ENCODE assay signal across 18 cellular contexts in the genomic region with DNA sequence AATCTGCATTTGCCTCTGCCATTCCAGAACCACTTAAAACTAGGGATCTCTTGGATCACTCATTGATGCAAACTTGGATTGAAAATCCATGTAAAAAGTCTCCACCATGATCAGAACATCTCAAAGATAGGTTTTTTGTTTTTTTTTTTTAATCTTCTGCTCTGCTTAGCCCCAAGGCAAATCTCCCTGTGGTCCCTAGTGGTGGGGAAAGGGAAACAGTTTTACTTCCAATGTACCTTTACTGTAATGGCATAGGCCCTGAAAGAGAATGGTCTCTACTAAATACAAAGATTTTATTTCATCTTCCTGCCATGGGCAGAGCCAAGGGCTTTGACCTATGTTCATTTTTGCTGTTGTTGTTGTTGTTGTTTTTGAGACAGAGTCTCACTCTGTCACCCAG.
"Had no signal": no experiment of that assay in that cellular context is flagged by ENCODE, and none has a peak within 500 bp of the region (broad histone marks: within the 10 kb centered on the region; RNA-seq: fewer than 3 reads in every experiment).

No MANE protein-coding gene starts in this region.

- H3K9me3 Mint-ChIP-seq: activated naive CD4-positive, alpha-beta T cell treated with anti-CD3 and anti-CD28 coated beads for 36 hours; activated T-helper 2 cell treated with anti-CD3 and anti-CD28 coated beads, Interferon-gamma antibody, Interleukin-2, Interleukin-4, amounts not matched to agents 10 μg/mL and 5 μg/mL and 100 μg/mL, durations not matched to agents 14 hours and 24 hours and 36 hours; dendritic cell treated with granulocyte-macrophage colony-stimulating factor and Interleukin-4, amounts not matched to agents 40 ng/mL and 50 ng/mL, for 4 days; memory B cell; natural killer cell had no signal

- ATAC-seq: left ventricle myocardium superior, natural killer cell, right cardiac atrium had no signal

- H3K36me3 Mint-ChIP-seq: natural killer cell had no signal

- H3K27me3 Mint-ChIP-seq: dendritic cell treated with granulocyte-macrophage colony-stimulating factor and Interleukin-4, amounts not matched to agents 40 ng/mL and 50 ng/mL, for 4 days; memory B cell had no signal

- H3K4me1 ChIP-seq: ascending aorta, breast epithelium, tibial nerve, vagina had no signal

- H3K4me3 ChIP-seq: ascending aorta, breast epithelium, tibial nerve, vagina had no signal

- H3K36me3 ChIP-seq: breast epithelium, vagina had no signal

- H3K4me1 Mint-ChIP-seq: memory B cell, natural killer cell had no signal

- H3K27ac Mint-ChIP-seq: activated naive CD4-positive, alpha-beta T cell treated with anti-CD3 and anti-CD28 coated beads for 36 hours; activated T-helper 2 cell treated with anti-CD3 and anti-CD28 coated beads, Interferon-gamma antibody, Interleukin-2, Interleukin-4, amounts not matched to agents 10 μg/mL and 5 μg/mL and 100 μg/mL, durations not matched to agents 14 hours and 24 hours and 36 hours; dendritic cell treated with granulocyte-macrophage colony-stimulating factor and Interleukin-4, amounts not matched to agents 40 ng/mL and 50 ng/mL, for 4 days; memory B cell; natural killer cell had no signal

- DNase-seq: activated CD4-positive, CD25-positive, alpha-beta regulatory T cell treated with anti-CD3 and anti-CD28 coated beads, Interleukin-2, amount 50 U/mL, for 72 hours; activated naive CD4-positive, alpha-beta T cell treated with anti-CD3 and anti-CD28 coated beads for 36 hours; cerebellar nuclear complex; kidney; left ventricle myocardium superior; natural killer cell; nucleus accumbens; right cardiac atrium; small intestine; stimulated activated CD4-positive, alpha-beta T cell treated with anti-CD3 and anti-CD28 coated beads, Interleukin-4, amount 100 ng/mL, for 24 hours; stimulated activated naive CD4-positive, alpha-beta T cell had no signal

- H3K27me3 ChIP-seq: ascending aorta, breast epithelium, tibial nerve, vagina had no signal

- H3K27ac ChIP-seq: ascending aorta, breast epithelium, tibial nerve, vagina had no signal

- H3K4me3 Mint-ChIP-seq: activated naive CD4-positive, alpha-beta T cell treated with anti-CD3 and anti-CD28 coated beads for 36 hours; dendritic cell treated with granulocyte-macrophage colony-stimulating factor and Interleukin-4, amounts not matched to agents 40 ng/mL and 50 ng/mL, for 4 days; memory B cell; natural killer cell had no signal

- H3K9me3 ChIP-seq: ascending aorta, breast epithelium, tibial nerve, vagina had no signal
